ENCODE assay signal across 2 cellular contexts in genomic region chr4:186260504-186261448, GRCh38.
TF ChIP-seq lines count a peak whose summit lies in the region.

No MANE protein-coding gene starts in this region.

TF ChIP-seq in HepG2, 621 proteins besides CTCF, POLR2A, EP300 and RAD21 (continues in another document):
- TF ChIP-seq LRRFIP1 (CRISPR knock-in tag; conservative IDR thresholded peaks at IDR 0.05) (no peak), ZBTB39 (CRISPR knock-in tag; IDR thresholded peaks at IDR 0.05) (0 out of 2 replicates have a peak, but pooled peaks have one; percentile 32), CREM (IDR thresholded peaks at IDR 0.05) (peak; percentile 55; the same call in 1 of the 2 replicates), CREM (CRISPR knock-in tag; IDR thresholded peaks at IDR 0.05) (no peak), HOXA9 (CRISPR knock-in tag; IDR thresholded peaks at IDR 0.05; ENCODE audit: borderline replicate concordance) (0 out of 2 replicates have a peak, but pooled peaks have one; percentile 47), MBNL3 (CRISPR knock-in tag; conservative IDR thresholded peaks at IDR 0.05) (no peak), ZIK1 (CRISPR knock-in tag; IDR thresholded peaks at IDR 0.05; ENCODE audit: borderline replicate concordance, low read depth) (peak; percentile 81), YEATS2 (CRISPR knock-in tag; IDR thresholded peaks at IDR 0.05; ENCODE audit: borderline replicate concordance) (peak; percentile 55; the same call in 1 of the 2 replicates), SP1 (IDR thresholded peaks at IDR 0.05) (no peak), SP1 (CRISPR knock-in tag; IDR thresholded peaks at IDR 0.05) (0 out of 2 replicates have a peak, but pooled peaks have one; percentile 22), CREB3 (CRISPR knock-in tag; IDR thresholded peaks at IDR 0.05) (no peak), SNAI1 (CRISPR knock-in tag; IDR thresholded peaks at IDR 0.05; ENCODE audit: borderline replicate concordance) (peak; percentile 53; the same call in 1 of the 2 replicates), ZBTB20 (CRISPR knock-in tag; IDR thresholded peaks at IDR 0.05; ENCODE audit: borderline replicate concordance, low read depth) (peak; percentile 88; the same call in 1 of the 2 replicates), ZNF10 (CRISPR knock-in tag; IDR thresholded peaks at IDR 0.05; ENCODE audit: borderline replicate concordance, low read depth) (no peak), ZSCAN12 (CRISPR knock-in tag; IDR thresholded peaks at IDR 0.05) (0 out of 2 replicates have a peak, but pooled peaks have one; percentile 19), PRDM10 (CRISPR knock-in tag; IDR thresholded peaks at IDR 0.05; ENCODE audit: low read depth) (no peak), MTA1 (CRISPR knock-in tag; IDR thresholded peaks at IDR 0.05; ENCODE audit: borderline replicate concordance) (peak; percentile 97), EZH2 (conservative IDR thresholded peaks at IDR 0.05; ENCODE audit: low read depth, low read length) (no peak), NFIB (CRISPR knock-in tag; IDR thresholded peaks at IDR 0.05; ENCODE audit: borderline replicate concordance) (peak; percentile 82; the same call in 1 of the 2 replicates)

TF ChIP-seq in GM23338, 12 proteins besides CTCF, POLR2A, EP300 and RAD21:
- TF ChIP-seq CREB1 (CRISPR knock-in tag; IDR thresholded peaks at IDR 0.05; ENCODE audit: low read depth) (no peak), ETS1 (IDR thresholded peaks at IDR 0.05) (no peak), STAT1 (IDR thresholded peaks at IDR 0.05; ENCODE audit: unreplicated experiment) (no peak), EZH2phosphoT487 (IDR thresholded peaks at IDR 0.05; ENCODE audit: unreplicated experiment) (no peak), EZH2 (IDR thresholded peaks at IDR 0.05; ENCODE audit: low read depth, unreplicated experiment) (no peak), JUNB (IDR thresholded peaks at IDR 0.05; ENCODE audit: unreplicated experiment) (no peak), ZNF114 (CRISPR knock-in tag; IDR thresholded peaks at IDR 0.05) (no peak), ZNF331 (CRISPR knock-in tag; IDR thresholded peaks at IDR 0.05; ENCODE audit: low read depth) (no peak), NANOG (IDR thresholded peaks at IDR 0.05; ENCODE audit: borderline replicate concordance) (no peak), REST (IDR thresholded peaks at IDR 0.05; ENCODE audit: unreplicated experiment) (no peak), POLR2AphosphoS5 (IDR thresholded peaks at IDR 0.05; ENCODE audit: low read depth) (no peak)
TF ChIP-seq in GM23338: peak in this region for 0.
